ENCODE assay signal across 8 cellular contexts in genomic region chrX:149539283-149540132, GRCh38.
DNase-seq lines count a peak whose midpoint lies in the region; ATAC-seq and TF ChIP-seq lines count a peak whose summit lies in the region.

No MANE protein-coding gene starts in this region.

- H3K4me3 ChIP-seq in AG09309 (ENCODE audit: control insufficient read depth, low read depth, low read length) = peak overlapping the region; percentile 41

- ATAC-seq in GM19035 (IDR thresholded peaks at IDR 0.05; ENCODE audit: unreplicated experiment) (peak; percentile 46), HG03342 (IDR thresholded peaks at IDR 0.05; ENCODE audit: unreplicated experiment) (peak; percentile 48)

- DNase-seq in AG09309 (ENCODE audit: low read depth) = peak; percentile 81
- DNase-seq in NCI-H446 treated with DMSO at 0.1 percent for 48 hours (lab: John Stamatoyannopoulos, UW) = peak; percentile 86
- DNase-seq in activated CD4-positive, CD25-positive, alpha-beta regulatory T cell treated with anti-CD3 and anti-CD28 coated beads, Interleukin-2, amount 50 U/mL, for 72 hours = peak; percentile 79
- DNase-seq in cerebellar cortex (ENCODE audit: low spot score) = peak; percentile 85
- peak; percentile 82 for DNase-seq in kidney glomerular epithelial cell (lab: John Stamatoyannopoulos, UW)
- peak; percentile 54 to 60 for DNase-seq in stimulated activated CD4-positive, alpha-beta T cell treated with anti-CD3 and anti-CD28 coated beads, Interleukin-1b, Interleukin-23, amount 100 ng/mL, for 1 hour (ENCODE audit: low read depth in 2 of 2)

- TF ChIP-seq CTCF in AG09309 (IDR thresholded peaks at IDR 0.05; ENCODE audit: control insufficient read depth, insufficient read depth, low read depth, low read length, missing control alignments) = no peak

Comparison
In these comparisons a context has a peak if more than half of its experiments do, and no peak if none do; other contexts are left out.
1. Peak in every context shown above with its lines: DNase-seq, ATAC-seq and H3K4me3 ChIP-seq.